In genomic region chr16:1975432-1976215, GRCh38 we compare ENCODE assay signal across 22 cellular contexts. TPM values are rescaled to one million over a fixed set of nuclear protein-coding genes. Genes with fewer than 3 reads are reported as not detected.
DNase-seq lines count a peak whose midpoint lies in the region; ATAC-seq and TF ChIP-seq lines count a peak whose summit lies in the region.
"Had no signal": no experiment of that assay in that cellular context is flagged by ENCODE, and none has a peak within 500 bp of the region (broad histone marks: within the 10 kb centered on the region; RNA-seq: fewer than 3 reads in every experiment).

No MANE protein-coding gene starts in this region.

- peak overlapping the region; percentile 31 for H3K23ac ChIP-seq in neuronal stem cell (ENCODE audit: low read depth, low read length, poor library complexity)

- no peak overlapping the region for H2AFZ ChIP-seq in neuronal stem cell (ENCODE audit: low read length)

- H3K27ac ChIP-seq in RWPE1, result peak overlapping the region; percentile 74
- no peak overlapping the region for H3K27ac ChIP-seq in right lobe of liver
- H3K27ac ChIP-seq in neuronal stem cell (replicated peaks; ENCODE audit: low read length), result no peak overlapping the region
- H3K27ac ChIP-seq: BLaER1, SJCRH30 had no signal

- peaks cover 17% of the 10 kb centered on the region for H3K4me1 Mint-ChIP-seq in Calu3 (ENCODE audit: low read depth, unreplicated experiment)

- no peak overlapping the region for H3K9ac ChIP-seq in neuronal stem cell (ENCODE audit: low read depth, low read length, poor library complexity)
- H3K9ac ChIP-seq: BLaER1 had no signal

- H3K4me3 Mint-ChIP-seq in Calu3 (ENCODE audit: low read depth, unreplicated experiment), result peak overlapping the region; percentile 34
- H3K4me3 Mint-ChIP-seq: HFFc6 had no signal

- no peak overlapping the region for H3K14ac ChIP-seq in neuronal stem cell (ENCODE audit: low read length)

- no peaks in the 10 kb centered on the region for H3K27me3 Mint-ChIP-seq in Calu3 (ENCODE audit: unreplicated experiment)

- H3K36me3 Mint-ChIP-seq in Calu3 (ENCODE audit: insufficient read depth, unreplicated experiment), result peaks cover 80% of the 10 kb centered on the region

- H4K91ac ChIP-seq in neuronal stem cell (ENCODE audit: low read depth, low read length, poor library complexity), result no peak overlapping the region

- H3K4me2 ChIP-seq in neuronal stem cell (ENCODE audit: insufficient read depth, low read length, poor library complexity, severe bottlenecking), result no peak overlapping the region
- H3K4me2 ChIP-seq: BLaER1 had no signal

- intact Hi-C loops in Calu3 (cut with micrococcal nuclease; ENCODE audit: unreplicated experiment) (no loop called here), right lobe of liver (cut with DNase I) (no loop called here)

- H3K4me3 ChIP-seq in right lobe of liver (no peak overlapping the region), neuronal stem cell (ENCODE audit: low read length in 2 of 2) (no peak overlapping the region)
- H3K4me3 ChIP-seq: BLaER1, GM12878, SJCRH30 had no signal

- POLR2A ChIA-PET in RWPE1 (lab: Yijun Ruan, JAX; ENCODE audit: low non-redundant PET) (no interaction called here), GM10248 (lab: Yijun Ruan, JAX) (interaction anchor here (1.3 to 2.7 kb wide), 2 partner anchors 10 to 180 kb away, joined by 4 to 19 read pairs; partner anchors contain the start of genes RNF151, RPS2 and TRAF7)

- CTCF ChIA-PET in Calu3 (lab: Charles Lee), result no interaction called here
- CTCF ChIA-PET in RWPE1 (lab: Yijun Ruan, JAX), result interaction anchor here (0.6 kb wide), 1 partner anchor 47 kb away, joined by 3 read pairs; no protein-coding TSS in a partner anchor
- CTCF ChIA-PET in GM10248 (lab: Yijun Ruan, JAX), result no interaction called here

- no peak for ATAC-seq in right lobe of liver
- ATAC-seq: GM12878, SK-N-SH treated with all-trans-retinoic acid at 6 μM for 48 hours had no signal

- H4K8ac ChIP-seq in neuronal stem cell (ENCODE audit: low read depth, low read length), result no peak overlapping the region

- H3K9me3 Mint-ChIP-seq in Calu3 (ENCODE audit: low read depth, unreplicated experiment), result no peaks in the 10 kb centered on the region
- H3K9me3 Mint-ChIP-seq: HFFc6 had no signal

- no peak overlapping the region for H2BK120ac ChIP-seq in neuronal stem cell (ENCODE audit: low read depth, low read length)

- H3K27me3 ChIP-seq in right lobe of liver (no peaks in the 10 kb centered on the region), neuronal stem cell (ENCODE audit: control insufficient read depth in 3 of 3, insufficient read depth in 3 of 3, low read depth in 1 of 3, low read length in 3 of 3) (peaks cover 0 to 26% (median 14%) of the 10 kb centered on the region in 3 experiments)
- H3K27me3 ChIP-seq: SJCRH30 had no signal

- H2BK5ac ChIP-seq in neuronal stem cell (ENCODE audit: low read length), result no peak overlapping the region

- no peak for TF ChIP-seq CTCF in Calu3 (IDR thresholded peaks at IDR 0.05; ENCODE audit: unreplicated experiment)
- TF ChIP-seq CTCF in RWPE1 (conservative IDR thresholded peaks at IDR 0.05; ENCODE audit: low read depth), result no peak
- no peak for TF ChIP-seq CTCF in right lobe of liver (IDR thresholded peaks at IDR 0.05)
- TF ChIP-seq CTCF in GM10248 (IDR thresholded peaks at IDR 0.05; ENCODE audit: control extremely low read depth, extremely low read depth, low read depth, missing control alignments), result no peak

- 89% methylated on average over 12 of the region's 33 CpGs for WGBS in right lobe of liver (ENCODE audit: insufficient coverage, low coverage, low lambda C conversion rate, missing lambda C conversion rate)
- WGBS in neuronal stem cell (ENCODE audit: extremely low coverage in 2 of 2, insufficient read length in 2 of 2, insufficient replicate concordance in 1 of 2), 2 donors, result no CpG with 5 or more reads among the region's 33 CpGs

- no TSS peak for BruUV-seq in Calu3 (replicated peaks; lab: Mats Ljungman, UMichigan)

- H3K9me3 ChIP-seq in right lobe of liver, result no peaks in the 10 kb centered on the region
- H3K9me3 ChIP-seq in neuronal stem cell (replicated peaks in 1 of 2; ENCODE audit: control insufficient read depth in 2 of 2, insufficient read depth in 1 of 2, low read depth in 1 of 2, low read length in 2 of 2), result no peaks in the 10 kb centered on the region
- H3K9me3 ChIP-seq: BLaER1, SJCRH30 had no signal

- H3K27ac Mint-ChIP-seq in Calu3 (ENCODE audit: unreplicated experiment), result no peak overlapping the region
- H3K27ac Mint-ChIP-seq: HFFc6 had no signal

- H3K4ac ChIP-seq in neuronal stem cell (ENCODE audit: low read length), result no peak overlapping the region

- H2BK12ac ChIP-seq in neuronal stem cell (ENCODE audit: low read length), result no peak overlapping the region

- H2AK5ac ChIP-seq in neuronal stem cell (ENCODE audit: low read depth, low read length), result no peak overlapping the region

- no peak overlapping the region for H2BK15ac ChIP-seq in neuronal stem cell (ENCODE audit: low read length)

- peaks cover 22% of the 10 kb centered on the region for H3K79me1 ChIP-seq in neuronal stem cell (ENCODE audit: low read depth, low read length)

- H3K36me3 ChIP-seq in right lobe of liver, result peaks cover 0 to 33% (median 10%) of the 10 kb centered on the region in 4 donors
- peaks cover 31 to 47% of the 10 kb centered on the region in 2 donors for H3K36me3 ChIP-seq in neuronal stem cell (replicated peaks in 1 of 2; ENCODE audit: control insufficient read depth in 2 of 2, insufficient read depth in 2 of 2, low read length in 2 of 2)

- H3K18ac ChIP-seq in neuronal stem cell (ENCODE audit: low read length), result peak overlapping the region; percentile 13

- peaks cover 0 to 17% (median 5%) of the 10 kb centered on the region in 4 donors for H3K4me1 ChIP-seq in right lobe of liver
- H3K4me1 ChIP-seq in neuronal stem cell (ENCODE audit: control insufficient read depth in 2 of 2, insufficient read depth in 1 of 2, low read depth in 1 of 2, low read length in 2 of 2), result peaks cover 2 to 13% of the 10 kb centered on the region in 2 donors

- no peak for TF ChIP-seq POLR2A in right lobe of liver (IDR thresholded peaks at IDR 0.05)

- DNase-seq in Calu3 (no peak), RWPE1 (ENCODE audit: low spot score) (no peak), right lobe of liver (peak in 2 of 3 donors; percentile 21 to 46), neuronal stem cell (ENCODE audit: low spot score) (no peak), cerebellar nuclear complex (lab: John Stamatoyannopoulos, UW) (no peak), GM10248 (ENCODE audit: extremely low spot score) (no peak), NCI-H187 treated with DMSO at 0.1 percent for 48 hours (lab: John Stamatoyannopoulos, UW) (no peak)
- DNase-seq in activated CD4-positive, alpha-beta T cell treated with anti-CD3 and anti-CD28 coated beads for 48 hours, result no peak
- DNase-seq: COR-L47, H7, HFFc6, NCI-H1092, NCI-H1436, NCI-H187, NCI-H524, NCI-H774, SJCRH30 had no signal

RNA-seq across cellular contexts. Expression of gene TBL3, which starts 3.8 kb away (rescaled TPM):
- total RNA-seq in Calu3 (2022), result 62.0 and 71.1 TPM in 2 replicates
- 10 to 100 TPM; 15.8 to 42.4 (median 18.1) TPM for total RNA-seq in right lobe of liver
- polyA plus RNA-seq in neuronal stem cell (2013, experiment 1 of 2), result 20.3 TPM
- 19.7 TPM for polyA plus RNA-seq in neuronal stem cell (2013, experiment 2 of 2)

RNA-seq across cellular contexts. Expression of gene NOXO1, which starts 5.6 kb away (rescaled TPM):
- 10.1 and 11.8 TPM in 2 replicates for total RNA-seq in Calu3 (2022)
- 1 to 10 TPM in 1 of 6 experiments, under 1 TPM in 3, not detected in 2; 0.51 to 1.3 (median 0.60) TPM for total RNA-seq in right lobe of liver
- polyA plus RNA-seq in neuronal stem cell (2013, experiment 1 of 2), result 0.14 TPM
- polyA plus RNA-seq in neuronal stem cell (2013, experiment 2 of 2), result 0.08 TPM
- total RNA-seq: H7 had no signal
- polyA plus RNA-seq: AG04450 had no signal

RNA-seq across cellular contexts. Expression of gene GFER, which starts 8.4 kb away (rescaled TPM):
- total RNA-seq in Calu3 (2022) (40.8 and 43.5 TPM in 2 replicates), right lobe of liver (10 to 100 TPM; 16.1 to 18.6 (median 18.0) TPM)
- polyA plus RNA-seq in neuronal stem cell (2013, experiment 1 of 2), result 32.3 TPM
- 33.5 TPM for polyA plus RNA-seq in neuronal stem cell (2013, experiment 2 of 2)

RNA-seq across cellular contexts. Expression of gene RNF151, which starts 9.0 kb away (rescaled TPM):
- total RNA-seq in Calu3 (2022) (not detected in 2 replicates), right lobe of liver (not detected)
- not detected for polyA plus RNA-seq in neuronal stem cell (2013, experiment 1 of 2)
- polyA plus RNA-seq in neuronal stem cell (2013, experiment 2 of 2), result not detected
- total RNA-seq: CD4-positive, alpha-beta memory T cell; H7; HFFc6; SJCRH30 had no signal
- polyA plus RNA-seq: AG04450; CD4-positive, alpha-beta memory T cell; GM12878 had no signal

RNA-seq across cellular contexts. Expression of gene RPS2, which starts 11.0 kb away (rescaled TPM):
- total RNA-seq in Calu3 (2022), result 2,674 and 2,950 TPM in 2 replicates
- 1,000 to 10,000 TPM in 1 of 6 experiments, 100 to 1,000 TPM in 5; 451 to 1,052 (median 541) TPM for total RNA-seq in right lobe of liver
- 7,109 TPM for polyA plus RNA-seq in neuronal stem cell (2013, experiment 1 of 2)
- 6,979 TPM for polyA plus RNA-seq in neuronal stem cell (2013, experiment 2 of 2)

Comparison
In these comparisons a context has a peak if more than half of its experiments do, and no peak if none do; other contexts are left out.
1. DNase-seq: peak in right lobe of liver (2 of 3); none in Calu3 (single experiment), RWPE1 (single experiment), neuronal stem cell (single experiment), cerebellar nuclear complex (0 of 2), activated CD4-positive, alpha-beta T cell treated with anti-CD3 and anti-CD28 coated beads for 48 hours (single experiment), GM10248 (single experiment) and NCI-H187 treated with DMSO at 0.1 percent for 48 hours (single experiment).